Comparison of ENCODE assay signal across 9 cellular contexts in the genomic region with DNA sequence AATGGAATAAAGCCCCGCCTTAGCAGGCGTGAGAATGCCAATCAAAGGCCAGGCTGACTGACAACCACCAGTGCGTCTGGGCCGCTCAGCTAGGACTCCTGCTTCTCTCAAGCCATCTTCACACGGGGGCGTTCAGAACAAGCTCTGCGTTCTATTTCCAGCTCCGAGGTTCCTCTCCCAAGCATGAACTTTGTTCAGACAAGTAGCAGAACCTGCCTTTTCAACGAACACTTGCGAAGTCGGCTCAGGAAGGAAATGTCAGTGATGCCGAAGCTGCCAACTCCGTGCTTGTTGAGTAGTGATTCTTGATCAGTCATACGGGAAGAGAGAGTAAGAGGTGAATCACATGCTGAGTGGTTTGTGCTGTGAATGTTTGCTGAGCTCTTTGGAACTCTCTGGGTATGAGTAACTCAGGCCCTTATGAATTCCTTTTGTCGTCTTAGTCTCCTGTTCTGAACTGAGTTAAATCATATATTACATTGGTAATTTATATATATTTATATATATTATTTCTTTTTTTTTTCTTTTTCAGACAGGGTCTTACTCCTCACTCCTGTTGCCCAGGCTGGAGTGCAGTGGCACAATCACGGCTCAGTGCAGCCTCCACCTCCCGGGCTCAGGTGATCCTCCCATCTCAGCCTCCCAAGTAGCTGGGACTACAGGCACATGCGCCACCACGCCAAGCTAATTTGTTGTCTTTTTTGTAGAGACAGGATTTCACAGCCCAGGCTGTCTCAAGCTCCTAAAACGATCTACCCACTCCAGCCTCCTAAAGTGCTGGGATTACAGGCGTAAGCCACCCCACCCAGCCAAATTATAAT. TPM values are rescaled to one million over a fixed set of nuclear protein-coding genes. Genes with fewer than 3 reads are reported as not detected.
A peak's percentile ranks its signal among the peaks of the same experiment; 100 is the strongest.
DNase-seq lines count a peak whose midpoint lies in the region; ATAC-seq and TF ChIP-seq lines count a peak whose summit lies in the region.
"Had no signal": no experiment of that assay in that cellular context is flagged by ENCODE, and none has a peak within 500 bp of the region (broad histone marks: within the 10 kb centered on the region; RNA-seq: fewer than 3 reads in every experiment).

No MANE protein-coding gene starts in this region.

- H3K4me3 ChIP-seq in fibroblast of lung (replicated peaks in 1 of 4; ENCODE audit: control extremely low read depth in 1 of 4, insufficient read depth in 1 of 4, low read depth in 3 of 4, low read length in 4 of 4), result no peak overlapping the region
- H3K4me3 ChIP-seq in testis, result no peak overlapping the region
- H3K4me3 ChIP-seq: K562 had no signal

- no peak for TF ChIP-seq CTCF in activated CD8-positive, alpha-beta T cell treated with anti-CD3 and anti-CD28 coated beads for 36 hours (IDR thresholded peaks at IDR 0.05)
- TF ChIP-seq CTCF in fibroblast of lung (conservative IDR thresholded peaks at IDR 0.05 in 1 of 2, IDR thresholded peaks at IDR 0.05 in 1 of 2; ENCODE audit: low read depth in 1 of 2, low read length in 2 of 2) (no peak), testis (IDR thresholded peaks at IDR 0.05) (no peak)

- POLR2A ChIA-PET in activated CD8-positive, alpha-beta T cell treated with anti-CD3 and anti-CD28 coated beads for 36 hours (lab: Charles Lee), result interaction anchor here (0.5 to 1.6 kb wide), 14 partner anchors 7 to 983 kb away, joined by 3 to 11 read pairs (median 4); partner anchors contain the start of gene BCL7A

- peak overlapping the region; percentile 54 for H3K4me3 Mint-ChIP-seq in activated CD8-positive, alpha-beta T cell treated with anti-CD3 and anti-CD28 coated beads for 36 hours

- H3K9me3 Mint-ChIP-seq in activated CD8-positive, alpha-beta T cell treated with anti-CD3 and anti-CD28 coated beads for 36 hours, result no peaks in the 10 kb centered on the region

- peaks cover 1% of the 10 kb centered on the region for H3K27me3 Mint-ChIP-seq in activated CD8-positive, alpha-beta T cell treated with anti-CD3 and anti-CD28 coated beads for 36 hours

- CTCF ChIA-PET in activated CD8-positive, alpha-beta T cell treated with anti-CD3 and anti-CD28 coated beads for 36 hours (lab: Charles Lee), result interaction anchor here (0.9 to 2.0 kb wide), 8 partner anchors 9 to 196 kb away, joined by 3 to 11 read pairs (median 3); partner anchors contain the start of gene CFAP251

- peak; percentile 66 for ATAC-seq in GM21367 (IDR thresholded peaks at IDR 0.05; ENCODE audit: unreplicated experiment)
- peak; percentile 99 for ATAC-seq in activated CD8-positive, alpha-beta T cell treated with anti-CD3 and anti-CD28 coated beads for 36 hours
- ATAC-seq: K562 had no signal

- no peaks in the 10 kb centered on the region for H3K27me3 ChIP-seq in fibroblast of lung (ENCODE audit: control insufficient read depth, insufficient read depth, low read length)
- no peaks in the 10 kb centered on the region for H3K27me3 ChIP-seq in testis

- H3K4me2 ChIP-seq in fibroblast of lung (ENCODE audit: extremely low read depth, insufficient read depth, low read length), result peak overlapping the region; percentile 72

- peak overlapping the region; percentile 95 for H3K27ac ChIP-seq in fibroblast of lung (ENCODE audit: insufficient read depth, low read length)
- no peak overlapping the region for H3K27ac ChIP-seq in testis

- DNase-seq in COLO829 (ENCODE audit: low spot score), result peak; percentile 62
- DNase-seq in HT1080 (ENCODE audit: low read depth), result peak; percentile 97
- peak; percentile 84 for DNase-seq in activated CD8-positive, alpha-beta T cell treated with anti-CD3 and anti-CD28 coated beads for 36 hours
- DNase-seq in fibroblast of lung (ENCODE audit: low read depth in 2 of 2), result peak; percentile 95 to 99
- DNase-seq in stimulated activated CD4-positive, alpha-beta T cell treated with anti-CD3 and anti-CD28 coated beads, Interleukin-15, amount 100 ng/mL, for 48 hours (ENCODE audit: low read depth in 2 of 2), result peak; percentile 59 to 61
- no peak for DNase-seq in DMS114 treated with DMSO at 0.1 percent for 48 hours (lab: John Stamatoyannopoulos, UW; ENCODE audit: unreplicated experiment)
- no peak for DNase-seq in testis

- no peaks in the 10 kb centered on the region for H3K36me3 Mint-ChIP-seq in activated CD8-positive, alpha-beta T cell treated with anti-CD3 and anti-CD28 coated beads for 36 hours (ENCODE audit: low read depth)

- H3K4me1 ChIP-seq in fibroblast of lung (ENCODE audit: control insufficient read depth, extremely low read depth, insufficient read depth, low read length) (peaks cover 14% of the 10 kb centered on the region), testis (no peaks in the 10 kb centered on the region)

- H3K27ac Mint-ChIP-seq in activated CD8-positive, alpha-beta T cell treated with anti-CD3 and anti-CD28 coated beads for 36 hours, result peak overlapping the region; percentile 88

- H3K36me3 ChIP-seq in fibroblast of lung (ENCODE audit: control insufficient read depth, insufficient read depth, low read length), result no peaks in the 10 kb centered on the region
- H3K36me3 ChIP-seq in testis (ENCODE audit: low read depth, missing control alignments), result no peaks in the 10 kb centered on the region

- WGBS in testis, 2 donors, result 67 to 76% methylated on average over 21 of the region's 21 CpGs

- no peaks in the 10 kb centered on the region for H3K9me3 ChIP-seq in fibroblast of lung (ENCODE audit: control insufficient read depth, insufficient read depth, low read depth, low read length)
- H3K9me3 ChIP-seq in testis, result no peaks in the 10 kb centered on the region

- H2AFZ ChIP-seq in fibroblast of lung (ENCODE audit: low read length), result peak overlapping the region; percentile 81

- peak overlapping the region; percentile 5 for H3K9ac ChIP-seq in fibroblast of lung (ENCODE audit: insufficient read depth, low read length)

- H3K4me1 Mint-ChIP-seq in activated CD8-positive, alpha-beta T cell treated with anti-CD3 and anti-CD28 coated beads for 36 hours (ENCODE audit: low read depth), result peaks cover 17% of the 10 kb centered on the region

- H3K79me2 ChIP-seq in fibroblast of lung (ENCODE audit: control insufficient read depth, insufficient read depth, low read length), result no peaks in the 10 kb centered on the region

- TF ChIP-seq POLR2A in testis (IDR thresholded peaks at IDR 0.05), result no peak

- intact Hi-C loops in activated CD8-positive, alpha-beta T cell treated with anti-CD3 and anti-CD28 coated beads for 36 hours (cut with micrococcal nuclease), result no loop called here
- intact Hi-C loops in testis (cut with DNase I; ENCODE audit: low total_unique reads), result no loop called here

- H4K20me1 ChIP-seq in fibroblast of lung (ENCODE audit: control insufficient read depth, extremely low read depth, insufficient read depth, low read length), result no peaks in the 10 kb centered on the region

RNA-seq across cellular contexts. Expression of gene BCL7A, which starts 29.4 kb away (rescaled TPM):
- 7.2 and 10.3 TPM in 2 replicates for total RNA-seq in HT1080 (2014; rRNA removed; shearing (Covaris generic))
- 12.7 and 14.6 TPM in 2 replicates for polyA plus RNA-seq in HT1080 (2015; cell fraction: cytosol; rRNA removed)
- 9.9 and 12.1 TPM in 2 replicates for polyA plus RNA-seq in HT1080 (2015; cell fraction: nucleus; rRNA removed)
- total RNA-seq in activated CD8-positive, alpha-beta T cell treated with anti-CD3 and anti-CD28 coated beads for 36 hours, result 1 to 10 TPM; 6.7 to 7.3 TPM
- total RNA-seq in fibroblast of lung, result 4.9 and 7.4 TPM in 2 replicates
- polyA plus RNA-seq in fibroblast of lung, result 3.8 and 8.0 TPM in 2 replicates
- 3.8 and 6.5 TPM in 2 replicates for polyA plus RNA-seq in fibroblast of lung (2012)
- 7.7 and 7.8 TPM in 2 replicates for polyA minus RNA-seq in fibroblast of lung (ENCODE audit: low replicate concordance)
- total RNA-seq in testis, result 10 to 100 TPM; 10.2 to 11.1 TPM
- polyA plus RNA-seq in testis (ENCODE audit: insufficient read depth, low read depth, low replicate concordance), result 5.9 TPM

Comparison
In these comparisons a context has a peak if more than half of its experiments do, and no peak if none do; other contexts are left out.
1. DNase-seq: peak in COLO829 (single experiment), HT1080 (single experiment), activated CD8-positive, alpha-beta T cell treated with anti-CD3 and anti-CD28 coated beads for 36 hours (single experiment), fibroblast of lung (2 of 2) and stimulated activated CD4-positive, alpha-beta T cell treated with anti-CD3 and anti-CD28 coated beads, Interleukin-15, amount 100 ng/mL, for 48 hours (2 of 2); none in DMS114 treated with DMSO at 0.1 percent for 48 hours (single experiment) and testis (single experiment).